8 cellular contexts compared by ENCODE assay signal in the genomic region with DNA sequence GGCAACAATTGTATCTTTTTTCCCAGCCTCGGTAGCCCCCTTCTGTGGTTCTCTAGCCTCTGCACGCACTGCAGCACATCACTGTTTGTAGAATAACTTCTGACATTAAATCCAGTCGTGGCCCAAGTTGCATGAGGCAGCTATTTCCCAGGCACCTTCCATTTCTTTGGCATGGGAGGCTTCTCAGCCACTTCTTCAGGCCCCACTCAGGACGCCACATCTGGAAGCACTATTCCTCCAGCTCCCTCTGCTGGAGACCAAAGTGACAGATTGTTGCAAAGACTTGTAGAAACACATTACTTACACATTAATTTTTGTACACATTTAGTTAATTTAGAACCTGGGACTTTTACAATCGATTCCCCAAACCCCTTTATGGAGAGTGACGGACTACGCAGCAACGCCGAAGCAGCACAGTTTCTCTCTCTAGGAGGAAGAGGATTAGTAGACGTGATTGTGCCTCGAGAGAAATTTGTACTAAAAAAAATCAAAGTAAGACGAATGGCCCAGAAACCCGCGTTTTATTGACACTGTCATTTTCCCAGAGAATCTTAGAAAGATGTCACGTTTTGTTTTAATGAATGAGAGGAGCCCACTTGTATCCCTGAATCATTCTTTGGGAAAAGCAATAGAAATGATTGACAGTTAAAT. TPM values are rescaled to one million over a fixed set of nuclear protein-coding genes. Genes with fewer than 3 reads are reported as not detected.
A peak's percentile ranks its signal among the peaks of the same experiment; 100 is the strongest.
DNase-seq lines count a peak whose midpoint lies in the region; ATAC-seq and TF ChIP-seq lines count a peak whose summit lies in the region.

No MANE protein-coding gene starts in this region.

- H3K27ac ChIP-seq in breast epithelium (no peak overlapping the region), thoracic aorta (no peak overlapping the region)

- DNase-seq in AG08395 (ENCODE audit: low spot score): peak; percentile 69
- DNase-seq in GM20000 (ENCODE audit: low spot score): no peak
- peak; percentile 29 for DNase-seq in NCI-H748 (lab: John Stamatoyannopoulos, UW; ENCODE audit: unreplicated experiment)
- peak; percentile 53 for DNase-seq in breast epithelium (ENCODE audit: low spot score in 2 of 2)
- peak; percentile 9 for DNase-seq in kidney epithelial cell (ENCODE audit: low read depth)
- peak; percentile 18 for DNase-seq in thoracic aorta (ENCODE audit: low spot score)

- no peaks in the 10 kb centered on the region for H3K4me1 ChIP-seq in breast epithelium
- no peaks in the 10 kb centered on the region for H3K4me1 ChIP-seq in thoracic aorta (ENCODE audit: control insufficient read depth in 1 of 2, low read depth in 2 of 2)

- intact Hi-C loops in breast epithelium (cut with DNase I; ENCODE audit: low total_unique reads): no loop called here

- no peak for TF ChIP-seq POLR2A in breast epithelium (IDR thresholded peaks at IDR 0.05)

- no peaks in the 10 kb centered on the region for H3K36me3 ChIP-seq in breast epithelium
- no peaks in the 10 kb centered on the region for H3K36me3 ChIP-seq in kidney epithelial cell (ENCODE audit: control insufficient read depth, insufficient read depth, low read length)
- no peaks in the 10 kb centered on the region for H3K36me3 ChIP-seq in thoracic aorta

- ATAC-seq in thoracic aorta (ENCODE audit: insufficient number of reproducible peaks, low FRiP score, low read depth) (no peak), GM21723 (IDR thresholded peaks at IDR 0.05; ENCODE audit: unreplicated experiment) (no peak), HG02840 (IDR thresholded peaks at IDR 0.05; ENCODE audit: low FRiP score, unreplicated experiment) (no peak)

- H3K4me3 ChIP-seq in breast epithelium (no peak overlapping the region), kidney epithelial cell (ENCODE audit: low read depth, low read length) (no peak overlapping the region), thoracic aorta (no peak overlapping the region)

- TF ChIP-seq CTCF in GM20000 (IDR thresholded peaks at IDR 0.05; ENCODE audit: extremely low read depth, missing control alignments): peak; percentile 55
- peak; percentile 16 to 75 (median 64) for TF ChIP-seq CTCF in breast epithelium (IDR thresholded peaks at IDR 0.05)
- TF ChIP-seq CTCF in kidney epithelial cell (IDR thresholded peaks at IDR 0.05; ENCODE audit: insufficient read depth, low read length, poor library complexity, severe bottlenecking): peak; percentile 76
- peak; percentile 74 for TF ChIP-seq CTCF in thoracic aorta (IDR thresholded peaks at IDR 0.05)

- no peaks in the 10 kb centered on the region for H3K9me3 ChIP-seq in breast epithelium
- H3K9me3 ChIP-seq in thoracic aorta: no peaks in the 10 kb centered on the region

- H3K27me3 ChIP-seq in breast epithelium: no peaks in the 10 kb centered on the region
- no peaks in the 10 kb centered on the region for H3K27me3 ChIP-seq in kidney epithelial cell (ENCODE audit: control insufficient read depth, insufficient read depth, low read length)
- H3K27me3 ChIP-seq in thoracic aorta (replicated peaks; ENCODE audit: insufficient read depth): no peaks in the 10 kb centered on the region

RNA-seq across cellular contexts. Expression of a gene that starts 57.8 kb away (rescaled TPM):
- 10 to 100 TPM; 66.6 to 82.3 (median 69.1) TPM for total RNA-seq in breast epithelium
- 7.6 and 12.4 TPM in 2 replicates for total RNA-seq in kidney epithelial cell
- 100 to 1,000 TPM in 1 of 2 donors, 10 to 100 TPM in 1; 85.5 to 133 TPM for total RNA-seq in thoracic aorta
